ENCODE assay signal across 29 cellular contexts in the genomic region with DNA sequence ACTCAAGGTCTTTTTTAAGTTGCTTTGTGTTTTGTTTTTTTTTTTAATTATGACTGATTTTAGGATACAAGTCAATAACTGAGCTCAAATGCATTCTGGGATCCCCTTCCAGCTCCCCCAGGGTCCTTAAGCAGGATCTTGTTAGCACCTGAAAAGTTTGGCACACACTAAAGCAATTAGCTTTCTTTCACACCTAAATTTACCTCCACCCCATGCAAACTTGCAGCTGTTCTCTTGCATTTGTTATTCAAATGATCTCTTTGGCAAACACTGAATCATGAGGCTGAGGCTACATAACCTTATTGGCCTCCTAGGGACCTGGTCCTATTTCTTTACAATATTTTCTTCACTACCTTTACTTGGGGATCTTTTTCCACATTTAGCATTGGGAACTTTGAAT.
DNase-seq lines count a peak whose midpoint lies in the region; ATAC-seq, FAIRE-seq and TF ChIP-seq lines count a peak whose summit lies in the region.
"Had no signal": no experiment of that assay in that cellular context is flagged by ENCODE, and none has a peak within 500 bp of the region (broad histone marks: within the 10 kb centered on the region; RNA-seq: fewer than 3 reads in every experiment).

No MANE protein-coding gene starts in this region.

- ATAC-seq in GM21786 (IDR thresholded peaks at IDR 0.05; ENCODE audit: unreplicated experiment) (no peak), GM19397 (IDR thresholded peaks at IDR 0.05; ENCODE audit: unreplicated experiment) (no peak)
- ATAC-seq: gastrocnemius medialis; HepG2; left lobe of liver; Right ventricle myocardium inferior; stimulated activated effector memory CD8-positive, alpha-beta T cell treated with anti-CD3 and anti-CD28 coated beads, Interleukin-12 subunit alpha, Interleukin-12 subunit beta, amount 100 ng/mL, for 72 hours had no signal

- no peak overlapping the region for H2BK5ac ChIP-seq in neuronal stem cell (ENCODE audit: low read length)

- no peak for TF ChIP-seq CTCF in D721Med (IDR thresholded peaks at IDR 0.05; ENCODE audit: insufficient read depth, missing control alignments)

- H4K8ac ChIP-seq in neuronal stem cell (ENCODE audit: low read depth, low read length): no peak overlapping the region

- H2BK120ac ChIP-seq in neuronal stem cell (ENCODE audit: low read depth, low read length): no peak overlapping the region

- H4K91ac ChIP-seq in neuronal stem cell (ENCODE audit: low read depth, low read length, poor library complexity): no peak overlapping the region

- H3K27ac ChIP-seq in HUES48 (ENCODE audit: low read depth, low read length): peak overlapping the region; percentile 85
- no peak overlapping the region for H3K27ac ChIP-seq in iPS DF 6.9 (ENCODE audit: low read length)
- no peak overlapping the region for H3K27ac ChIP-seq in neuronal stem cell (replicated peaks; ENCODE audit: low read length)
- H3K27ac ChIP-seq: adrenal gland, gastrocnemius medialis, HL-60, transverse colon had no signal

- H3K18ac ChIP-seq in neuronal stem cell (ENCODE audit: low read length): no peak overlapping the region

- H3K27me3 ChIP-seq in HUES48 (ENCODE audit: control insufficient read depth, insufficient read depth, low read length) (no peaks in the 10 kb centered on the region), iPS DF 6.9 (ENCODE audit: control insufficient read depth, insufficient read depth, low read length) (no peaks in the 10 kb centered on the region), neuronal stem cell (ENCODE audit: control insufficient read depth in 3 of 3, insufficient read depth in 3 of 3, low read depth in 1 of 3, low read length in 3 of 3) (no peaks in the 10 kb centered on the region)
- H3K27me3 ChIP-seq: adrenal gland, gastrocnemius medialis, transverse colon had no signal

- H3K36me3 ChIP-seq in HUES48 (ENCODE audit: control insufficient read depth, insufficient read depth, low read length) (peaks cover 3% of the 10 kb centered on the region; the same call in 1 of the 2 replicates), iPS DF 6.9 (ENCODE audit: control insufficient read depth, insufficient read depth, low read length) (no peaks in the 10 kb centered on the region), neuronal stem cell (replicated peaks in 1 of 2; ENCODE audit: control insufficient read depth in 2 of 2, insufficient read depth in 2 of 2, low read length in 2 of 2) (no peaks in the 10 kb centered on the region)
- H3K36me3 ChIP-seq: adrenal gland, gastrocnemius medialis, transverse colon had no signal

- no peak overlapping the region for H3K14ac ChIP-seq in neuronal stem cell (ENCODE audit: low read length)

- H2AFZ ChIP-seq in neuronal stem cell (ENCODE audit: low read length): no peak overlapping the region

- peaks cover 46% of the 10 kb centered on the region for H3K4me1 ChIP-seq in HUES48 (ENCODE audit: control insufficient read depth, insufficient read depth, low read length)
- H3K4me1 ChIP-seq in iPS DF 6.9 (ENCODE audit: control insufficient read depth, insufficient read depth, low read length): peaks cover 1% of the 10 kb centered on the region; the same call in 1 of the 2 replicates
- H3K4me1 ChIP-seq in neuronal stem cell (ENCODE audit: control insufficient read depth in 2 of 2, insufficient read depth in 1 of 2, low read depth in 1 of 2, low read length in 2 of 2): peaks cover 0 to 5% of the 10 kb centered on the region in 2 donors
- H3K4me1 ChIP-seq: adrenal gland, gastrocnemius medialis, transverse colon had no signal

- H3K9me3 ChIP-seq in HUES48 (ENCODE audit: control insufficient read depth, insufficient read depth, low read length) (0 out of 2 replicates have a peak, but pooled peaks cover 5% of the 10 kb centered on the region), iPS DF 6.9 (ENCODE audit: control insufficient read depth, insufficient read depth, low read length) (no peaks in the 10 kb centered on the region), neuronal stem cell (replicated peaks in 1 of 2; ENCODE audit: control insufficient read depth in 2 of 2, insufficient read depth in 1 of 2, low read depth in 1 of 2, low read length in 2 of 2) (no peaks in the 10 kb centered on the region)
- H3K9me3 ChIP-seq: adrenal gland, gastrocnemius medialis, transverse colon had no signal

- H3K4ac ChIP-seq in neuronal stem cell (ENCODE audit: low read length): no peak overlapping the region

- peak overlapping the region; percentile 8; the same call in 1 of the 2 replicates for H3K4me3 ChIP-seq in HUES48 (ENCODE audit: low read depth, low read length)
- no peak overlapping the region for H3K4me3 ChIP-seq in iPS DF 6.9 (ENCODE audit: low read length)
- H3K4me3 ChIP-seq in neuronal stem cell (ENCODE audit: low read length in 2 of 2): no peak overlapping the region
- H3K4me3 ChIP-seq: adrenal gland, gastrocnemius medialis, transverse colon had no signal

- DNase-seq in D721Med (ENCODE audit: insufficient read length, low spot score) (no peak), NCI-H774 (lab: John Stamatoyannopoulos, UW) (peak; percentile 52), iPS DF 6.9 (ENCODE audit: low read depth, low spot score) (peak; percentile 63), neuronal stem cell (ENCODE audit: low spot score) (no peak), NCI-H1092 (lab: John Stamatoyannopoulos, UW) (no peak)
- DNase-seq: ACHN; activated CD4-positive, alpha-beta T cell treated with anti-CD3 and anti-CD28 coated beads, Interleukin-2, amount 50 U/mL, for 48 hours; activated CD4-positive, CD25-positive, alpha-beta regulatory T cell treated with anti-CD3 and anti-CD28 coated beads, Interleukin-2, amount 50 U/mL, for 72 hours; activated CD8-positive, alpha-beta memory T cell treated with anti-CD3 and anti-CD28 coated beads, Interleukin-2, amount 50 U/mL, for 4 hours; activated naive CD4-positive, alpha-beta T cell treated with anti-CD3 and anti-CD28 coated beads, Interleukin-2, amount 10 ng/mL, durations not matched to agents 7 days and 5 days; adrenal gland; CD4-positive, alpha-beta memory T cell; gastrocnemius medialis; NCI-H187 treated with DMSO at 0.1 percent for 48 hours; NCI-H345; stimulated activated CD4-positive, alpha-beta T cell treated with anti-CD3 and anti-CD28 coated beads, Interleukin-15, amount 100 ng/mL, for 24 hours; T-helper 2 cell; transverse colon had no signal

- H3K23ac ChIP-seq in neuronal stem cell (ENCODE audit: low read depth, low read length, poor library complexity): no peak overlapping the region

- no peak overlapping the region for H3K4me2 ChIP-seq in neuronal stem cell (ENCODE audit: insufficient read depth, low read length, poor library complexity, severe bottlenecking)

- no peak overlapping the region for H2BK12ac ChIP-seq in neuronal stem cell (ENCODE audit: low read length)

- H2BK15ac ChIP-seq in neuronal stem cell (ENCODE audit: low read length): no peak overlapping the region

- H2AK5ac ChIP-seq in neuronal stem cell (ENCODE audit: low read depth, low read length): no peak overlapping the region

- peak; percentile 41 for FAIRE-seq in D721Med (lab: Jason Lieb, UNC)
- FAIRE-seq: endometrium, GM12891, HepG2, islet of Langerhans had no signal

- no peaks in the 10 kb centered on the region for H3K79me1 ChIP-seq in neuronal stem cell (ENCODE audit: low read depth, low read length)

- no peak overlapping the region for H3K9ac ChIP-seq in HUES48 (ENCODE audit: low read depth, low read length)
- no peak overlapping the region for H3K9ac ChIP-seq in neuronal stem cell (ENCODE audit: low read depth, low read length, poor library complexity)

Comparison
In these comparisons a context has a peak if more than half of its experiments do, and no peak if none do; other contexts are left out.
1. DNase-seq: peak in NCI-H774 (single experiment) and iPS DF 6.9 (single experiment); none in D721Med (single experiment), neuronal stem cell (single experiment) and NCI-H1092 (single experiment).